8 cellular contexts compared by ENCODE assay signal in genomic region chr5:157858527-157859226, GRCh38. TPM values are rescaled to one million over a fixed set of nuclear protein-coding genes. Genes with fewer than 3 reads are reported as not detected.
DNase-seq lines count a peak whose midpoint lies in the region; ATAC-seq and TF ChIP-seq lines count a peak whose summit lies in the region.

CLINT1 (minus strand) TSS chr5:157859145; CDS start chr5:157858970, 175 bp downstream.

- peak within 1 kb of the TSS; percentile 76 for H3K9ac ChIP-seq in DND-41 (ENCODE audit: low read depth, low read length)
- H3K9ac ChIP-seq in GM23248 = peak within 1 kb of the TSS; percentile 93

- peak within 1 kb of the TSS; percentile 72 for H3K4me2 ChIP-seq in DND-41 (ENCODE audit: insufficient read depth, low read length)
- H3K4me2 ChIP-seq in GM23248 (ENCODE audit: unreplicated experiment) = peak within 1 kb of the TSS; percentile 98

- H4K20me1 ChIP-seq in DND-41 (ENCODE audit: insufficient read depth, low read length) (peaks cover 31% of the 10 kb centered on the region; the same call in 1 of the 2 replicates), GM23248 (ENCODE audit: insufficient read depth) (peaks cover 9% of the 10 kb centered on the region; the same call in 1 of the 2 replicates)

- TF ChIP-seq CTCF in DND-41 (IDR thresholded peaks at IDR 0.05; ENCODE audit: borderline replicate concordance, extremely low read depth, low read length, poor library complexity, severe bottlenecking) (no peak), fibroblast of pulmonary artery (IDR thresholded peaks at IDR 0.05; ENCODE audit: low read length, missing control alignments) (no peak)

- H3K36me3 ChIP-seq in DND-41 (ENCODE audit: insufficient read depth, low read length) = peaks cover 15% of the 10 kb centered on the region
- no peaks in the 10 kb centered on the region for H3K36me3 ChIP-seq in GM23248 (ENCODE audit: low read depth)

- no peaks in the 10 kb centered on the region for H3K9me2 ChIP-seq in GM23248 (ENCODE audit: insufficient read depth)

- H3K4me3 Mint-ChIP-seq in natural killer cell treated with Interleukin-12 subunit alpha and Interleukin-12 subunit beta and Interleukin-15 and Interleukin-18, amount 100 ng/mL, for 72 hours = peak within 1 kb of the TSS; percentile 90

- WGBS in GM23248 (ENCODE audit: low coverage in 1 of 2, low lambda C conversion rate in 2 of 2, missing lambda C conversion rate in 2 of 2), 2 experiments = 1 to 2% methylated on average over 41 to 59 of the region's 59 CpGs

- peaks cover 10% of the 10 kb centered on the region; the same call in 1 of the 2 replicates for H3F3A ChIP-seq in GM23248 (ENCODE audit: insufficient read depth)

- H3K27me3 Mint-ChIP-seq in natural killer cell treated with Interleukin-12 subunit alpha and Interleukin-12 subunit beta and Interleukin-15 and Interleukin-18, amount 100 ng/mL, for 72 hours = peaks cover 0 to 3% of the 10 kb centered on the region in 2 donors

- H3K27ac ChIP-seq in DND-41 (ENCODE audit: low read length) (peak within 1 kb of the TSS; percentile 85), GM23248 (peak within 1 kb of the TSS; percentile 74)

- peaks cover 33 to 56% of the 10 kb centered on the region in 2 donors for H3K4me1 Mint-ChIP-seq in natural killer cell treated with Interleukin-12 subunit alpha and Interleukin-12 subunit beta and Interleukin-15 and Interleukin-18, amount 100 ng/mL, for 72 hours (ENCODE audit: low read depth in 2 of 2)

- H3K4me3 ChIP-seq in DND-41 (ENCODE audit: low read depth in 1 of 2, low read length in 2 of 2) (peak within 1 kb of the TSS; percentile 76 to 77), GM23248 (peak within 1 kb of the TSS; percentile 97), fibroblast of pulmonary artery (replicated peaks; ENCODE audit: low read depth, low read length) (peak within 1 kb of the TSS; percentile 93)

- H2AFZ ChIP-seq in DND-41 (ENCODE audit: low read depth, low read length) = peak within 1 kb of the TSS; percentile 93
- H2AFZ ChIP-seq in GM23248 = peak within 1 kb of the TSS; percentile 81

- no peaks in the 10 kb centered on the region for H3K36me3 Mint-ChIP-seq in natural killer cell treated with Interleukin-12 subunit alpha and Interleukin-12 subunit beta and Interleukin-15 and Interleukin-18, amount 100 ng/mL, for 72 hours

- H3K4me1 ChIP-seq in DND-41 (ENCODE audit: insufficient read depth, low read length) (peaks cover 51% of the 10 kb centered on the region), GM23248 (ENCODE audit: insufficient read depth) (peaks cover 29% of the 10 kb centered on the region)

- H3K79me2 ChIP-seq in DND-41 (ENCODE audit: insufficient read depth, low read length) = peaks cover 53% of the 10 kb centered on the region
- peaks cover 53% of the 10 kb centered on the region for H3K79me2 ChIP-seq in GM23248 (ENCODE audit: insufficient read depth)

- H3K9me3 ChIP-seq in DND-41 (ENCODE audit: insufficient read depth, low read length, severe bottlenecking) = no peaks in the 10 kb centered on the region
- no peaks in the 10 kb centered on the region for H3K9me3 ChIP-seq in GM23248 (ENCODE audit: low read depth)

- H3K9me3 Mint-ChIP-seq in natural killer cell treated with Interleukin-12 subunit alpha and Interleukin-12 subunit beta and Interleukin-15 and Interleukin-18, amount 100 ng/mL, for 72 hours = no peaks in the 10 kb centered on the region

- peak within 1 kb of the TSS; percentile 86 to 92 for H3K27ac Mint-ChIP-seq in natural killer cell treated with Interleukin-12 subunit alpha and Interleukin-12 subunit beta and Interleukin-15 and Interleukin-18, amount 100 ng/mL, for 72 hours

- DNase-seq in DND-41 (peak; percentile 90), GM23248 (peak; percentile 97), LoVo (ENCODE audit: low spot score) (peak; percentile 90), SHP77 treated with DMSO at 0.1 percent for 48 hours (lab: John Stamatoyannopoulos, UW) (peak; percentile 33), fibroblast of pulmonary artery (ENCODE audit: low read depth) (peak; percentile 84)
- peak; percentile 96 for DNase-seq in activated effector memory CD4-positive, alpha-beta T cell treated with anti-CD3 and anti-CD28 coated beads, Interleukin-2, amount 50 U/mL, for 16 hours
- peak; percentile 91 for DNase-seq in natural killer cell treated with Interleukin-12 subunit alpha and Interleukin-12 subunit beta and Interleukin-15 and Interleukin-18, amount 100 ng/mL, for 72 hours (ENCODE audit: low spot score)
- DNase-seq in stimulated activated naive CD8-positive, alpha-beta T cell treated with anti-CD3 and anti-CD28 coated beads, Interleukin-15, Interleukin-2, amounts not matched to agents 100 U/mL and 50 U/mL, for 24 hours = peak; percentile 93

- H3K27me3 ChIP-seq in DND-41 (ENCODE audit: insufficient read depth, low read length, poor library complexity) (no peaks in the 10 kb centered on the region), GM23248 (replicated peaks; ENCODE audit: insufficient read depth) (no peaks in the 10 kb centered on the region)

- ATAC-seq in DND-41 (ENCODE audit: insufficient read depth, low read depth) = peak; percentile 93
- ATAC-seq in natural killer cell treated with Interleukin-12 subunit alpha and Interleukin-12 subunit beta and Interleukin-15 and Interleukin-18, amount 100 ng/mL, for 72 hours = peak; percentile 92 to 95
- peak; percentile 93 for ATAC-seq in stimulated activated naive CD8-positive, alpha-beta T cell treated with anti-CD3 and anti-CD28 coated beads, Interleukin-15, Interleukin-2, amounts not matched to agents 100 U/mL and 50 U/mL, for 24 hours

- in situ Hi-C loops in GM23248 (cut with MboI) = no loop called here

RNA-seq across cellular contexts. Expression of gene CLINT1, which starts in this region (rescaled TPM):
- total RNA-seq in GM23248 (2014; rRNA removed; shearing (Covaris generic)) = 56.1 and 70.9 TPM in 2 replicates
- 68.4 and 69.3 TPM in 2 replicates for polyA plus RNA-seq in GM23248 (2016; fragmentation: Nextera tagmentation; extraction: Ambion mirVana)
- 10 to 100 TPM; 76.6 to 80.9 TPM for total RNA-seq in natural killer cell treated with Interleukin-12 subunit alpha and Interleukin-12 subunit beta and Interleukin-15 and Interleukin-18, amount 100 ng/mL, for 72 hours

Comparison
In these comparisons a context has a peak if more than half of its experiments do, and no peak if none do; other contexts are left out.
1. Peak in every context shown above with its lines: DNase-seq, ATAC-seq, H3K4me3 ChIP-seq and H3K27ac ChIP-seq.
2. DNase-seq: peak in every context shown above with its lines; median percentile 97 in GM23248; 96 in activated effector memory CD4-positive, alpha-beta T cell treated with anti-CD3 and anti-CD28 coated beads, Interleukin-2, amount 50 U/mL, for 16 hours; 93 in stimulated activated naive CD8-positive, alpha-beta T cell treated with anti-CD3 and anti-CD28 coated beads, Interleukin-15, Interleukin-2, amounts not matched to agents 100 U/mL and 50 U/mL, for 24 hours; 91 in natural killer cell treated with Interleukin-12 subunit alpha and Interleukin-12 subunit beta and Interleukin-15 and Interleukin-18, amount 100 ng/mL, for 72 hours; 90 in DND-41; 90 in LoVo; 84 in fibroblast of pulmonary artery; 33 in SHP77 treated with DMSO at 0.1 percent for 48 hours.